In the genomic region with DNA sequence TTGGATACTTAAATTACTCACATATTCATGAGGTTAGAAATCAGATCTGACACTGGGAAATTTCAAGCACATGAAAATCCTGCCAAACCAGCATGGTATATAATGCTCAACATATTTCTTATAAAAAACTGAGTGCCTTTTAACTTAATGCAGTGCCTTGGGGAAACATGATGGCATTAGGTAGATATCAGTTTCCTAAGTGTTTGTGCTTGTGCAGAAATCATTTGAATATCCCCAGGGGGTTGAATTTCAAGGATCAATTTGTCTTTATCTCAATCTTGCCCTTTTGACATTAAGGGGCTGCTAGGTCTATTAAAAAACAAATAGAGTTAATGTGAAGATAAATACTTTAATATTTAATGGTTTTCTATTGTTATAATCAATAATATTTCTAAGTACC, we compare ENCODE assay signal across 7 cellular contexts.
"Had no signal": no experiment of that assay in that cellular context is flagged by ENCODE, and none has a peak within 500 bp of the region (broad histone marks: within the 10 kb centered on the region; RNA-seq: fewer than 3 reads in every experiment).

No MANE protein-coding gene starts in this region.

- ATAC-seq: GM23338, HCT116, K562 had no signal

- H2AFZ ChIP-seq: GM23338 had no signal

- H3K36me3 ChIP-seq: HAP-1 had no signal

- H3K9me3 Mint-ChIP-seq: GM23338 had no signal

- H3K4me1 ChIP-seq: HAP-1 had no signal

- H3K4me3 ChIP-seq: GM23338, HAP-1, K562 had no signal

- DNase-seq: H7, IMR-90, KG1 had no signal

- H3K9me3 ChIP-seq: HAP-1 had no signal

- H3K27ac Mint-ChIP-seq: GM23338 had no signal

- H3K4me2 ChIP-seq: GM23338 had no signal

- H3K4me3 Mint-ChIP-seq: GM23338 had no signal
